Comparison of ENCODE assay signal across 10 cellular contexts in the genomic region with DNA sequence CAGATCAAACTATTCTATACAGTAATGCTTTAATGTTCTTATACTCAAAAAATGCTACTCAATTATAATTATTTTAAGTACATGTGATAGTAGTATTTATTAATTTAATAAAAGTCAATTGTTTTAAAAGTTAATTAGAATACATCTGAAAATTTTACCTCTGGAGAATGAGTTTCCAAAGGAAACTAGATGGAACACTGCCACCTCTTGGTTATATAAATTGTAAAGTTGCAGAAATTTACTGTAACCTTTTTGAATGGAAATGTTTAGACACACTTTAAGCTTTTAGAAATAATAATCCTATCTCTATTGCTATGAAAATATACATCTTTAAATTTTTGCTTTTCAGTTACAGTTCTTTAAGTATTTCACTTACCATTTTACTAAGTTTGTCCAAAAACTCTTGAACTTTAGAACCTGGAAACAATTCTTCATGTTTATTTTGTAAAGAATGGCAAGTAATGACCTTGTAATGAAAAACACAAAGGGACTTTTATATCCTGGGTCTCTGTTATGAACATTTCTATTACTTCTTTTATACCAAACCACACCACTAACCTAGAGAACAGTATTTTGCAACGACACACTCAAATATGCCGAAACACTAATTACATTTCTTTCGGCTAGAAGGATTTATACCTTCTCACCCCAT. TPM values are rescaled to one million over a fixed set of nuclear protein-coding genes. Genes with fewer than 3 reads are reported as not detected.
DNase-seq lines count a peak whose midpoint lies in the region; ATAC-seq, FAIRE-seq and TF ChIP-seq lines count a peak whose summit lies in the region.
"Had no signal": no experiment of that assay in that cellular context is flagged by ENCODE, and none has a peak within 500 bp of the region (broad histone marks: within the 10 kb centered on the region; RNA-seq: fewer than 3 reads in every experiment).

No MANE protein-coding gene starts in this region.

- WGBS in A549 (ENCODE audit: missing lambda C conversion rate), result 76% methylated on average over 3 of the region's 3 CpGs
- 60% methylated on average over 3 of the region's 3 CpGs for WGBS in hepatocyte (ENCODE audit: low lambda C conversion rate, missing lambda C conversion rate)

- TF ChIP-seq CTCF in A549 (IDR thresholded peaks at IDR 0.05) (peak; percentile 54; the same call in 2 of the 3 replicates), GM12873 (IDR thresholded peaks at IDR 0.05; ENCODE audit: insufficient read depth, low read depth, low read length, missing control alignments) (peak; percentile 9), hepatocyte (IDR thresholded peaks at IDR 0.05; ENCODE audit: poor library complexity) (peak; percentile 73)

- H3K27me3 Mint-ChIP-seq in activated T-helper 2 cell treated with anti-CD3 and anti-CD28 coated beads, Interferon-gamma antibody, Interleukin-2, Interleukin-4, amounts not matched to agents 10 μg/mL and 5 μg/mL and 100 μg/mL, durations not matched to agents 14 hours and 24 hours and 36 hours (ENCODE audit: low read depth), result no peaks in the 10 kb centered on the region
- H3K27me3 Mint-ChIP-seq: naive B cell; stimulated activated naive CD8-positive, alpha-beta T cell treated with anti-CD3 and anti-CD28 coated beads, Interleukin-15, amount 100 ng/mL, for 72 hours had no signal

- no peaks in the 10 kb centered on the region for H3K27me3 ChIP-seq in hepatocyte

- H4K20me1 ChIP-seq in hepatocyte (ENCODE audit: insufficient read depth, poor library complexity, severe bottlenecking), result no peaks in the 10 kb centered on the region

- H3K79me2 ChIP-seq in hepatocyte, result no peaks in the 10 kb centered on the region

- intact Hi-C loops in activated T-helper 2 cell treated with anti-CD3 and anti-CD28 coated beads, Interferon-gamma antibody, Interleukin-2, Interleukin-4, amounts not matched to agents 10 μg/mL and 5 μg/mL and 100 μg/mL, durations not matched to agents 14 hours and 24 hours and 36 hours (cut with micrococcal nuclease), result loop anchor here (5.0 to 10.0 kb wide), 2 partner anchors 269 to 442 kb away; no protein-coding TSS in a partner anchor

- in situ Hi-C loops in SK-MEL-5 (cut with HindIII; ENCODE audit: low pct_unique_long_range_greater_than_20kb, low sequenced_read_pairs), result no loop called here

- H3K4me1 ChIP-seq in A549 (peaks cover 33% of the 10 kb centered on the region), hepatocyte (ENCODE audit: insufficient read depth) (peaks cover 7% of the 10 kb centered on the region)

- peak; percentile 62 to 77 for TF ChIP-seq RAD21 in A549 (conservative IDR thresholded peaks at IDR 0.05 in 1 of 2, IDR thresholded peaks at IDR 0.05 in 1 of 2)

- no peaks in the 10 kb centered on the region for H3K9me3 Mint-ChIP-seq in activated T-helper 2 cell treated with anti-CD3 and anti-CD28 coated beads, Interferon-gamma antibody, Interleukin-2, Interleukin-4, amounts not matched to agents 10 μg/mL and 5 μg/mL and 100 μg/mL, durations not matched to agents 14 hours and 24 hours and 36 hours

- H3K36me3 ChIP-seq in hepatocyte (replicated peaks; ENCODE audit: insufficient read depth, low read depth), result no peaks in the 10 kb centered on the region

- H3K9me3 ChIP-seq in A549, result no peaks in the 10 kb centered on the region
- no peaks in the 10 kb centered on the region for H3K9me3 ChIP-seq in hepatocyte (ENCODE audit: low read depth)

- no peak overlapping the region for H3K4me2 ChIP-seq in A549
- no peak overlapping the region for H3K4me2 ChIP-seq in hepatocyte

- H3K27ac Mint-ChIP-seq in activated T-helper 2 cell treated with anti-CD3 and anti-CD28 coated beads, Interferon-gamma antibody, Interleukin-2, Interleukin-4, amounts not matched to agents 10 μg/mL and 5 μg/mL and 100 μg/mL, durations not matched to agents 14 hours and 24 hours and 36 hours, result no peak overlapping the region
- H3K27ac Mint-ChIP-seq: naive B cell; stimulated activated naive CD8-positive, alpha-beta T cell treated with anti-CD3 and anti-CD28 coated beads, Interleukin-15, amount 100 ng/mL, for 72 hours had no signal

- no peak overlapping the region for H2AFZ ChIP-seq in hepatocyte

- no peak for FAIRE-seq in A549 (lab: Jason Lieb, UNC)

- CTCF ChIA-PET in A549 (lab: Yijun Ruan, JAX), result interaction anchor here (1.0 to 1.5 kb wide), 6 partner anchors 55 to 441 kb away, joined by 3 to 5 read pairs (median 4); no protein-coding TSS in a partner anchor

- TF ChIP-seq EP300 in A549 (IDR thresholded peaks at IDR 0.05), result no peak

- H3K4me1 Mint-ChIP-seq in activated T-helper 2 cell treated with anti-CD3 and anti-CD28 coated beads, Interferon-gamma antibody, Interleukin-2, Interleukin-4, amounts not matched to agents 10 μg/mL and 5 μg/mL and 100 μg/mL, durations not matched to agents 14 hours and 24 hours and 36 hours (ENCODE audit: low read depth), result no peaks in the 10 kb centered on the region
- H3K4me1 Mint-ChIP-seq: naive B cell; stimulated activated naive CD8-positive, alpha-beta T cell treated with anti-CD3 and anti-CD28 coated beads, Interleukin-15, amount 100 ng/mL, for 72 hours had no signal

- H3K27ac ChIP-seq in A549 (no peak overlapping the region), hepatocyte (no peak overlapping the region)

- POLR2A ChIA-PET in A549 (lab: Yijun Ruan, JAX), result no interaction called here

- H3K9me2 ChIP-seq in hepatocyte (replicated peaks; ENCODE audit: insufficient read depth), result no peaks in the 10 kb centered on the region

- TF ChIP-seq POLR2A in A549 (IDR thresholded peaks at IDR 0.05; ENCODE audit: low read length), result no peak

- H3K36me3 Mint-ChIP-seq in activated T-helper 2 cell treated with anti-CD3 and anti-CD28 coated beads, Interferon-gamma antibody, Interleukin-2, Interleukin-4, amounts not matched to agents 10 μg/mL and 5 μg/mL and 100 μg/mL, durations not matched to agents 14 hours and 24 hours and 36 hours (ENCODE audit: low read depth), result no peaks in the 10 kb centered on the region
- H3K36me3 Mint-ChIP-seq: naive B cell had no signal

- H3K4me3 ChIP-seq in A549, result no peak overlapping the region
- H3K4me3 ChIP-seq in hepatocyte, result no peak overlapping the region

- no peak for ATAC-seq in A549
- no peak for ATAC-seq in GM21723 (IDR thresholded peaks at IDR 0.05; ENCODE audit: unreplicated experiment)
- ATAC-seq: stimulated activated naive CD8-positive, alpha-beta T cell treated with anti-CD3 and anti-CD28 coated beads, Interleukin-15, amount 100 ng/mL, for 72 hours had no signal

- H3K4me3 Mint-ChIP-seq in activated T-helper 2 cell treated with anti-CD3 and anti-CD28 coated beads, Interferon-gamma antibody, Interleukin-2, Interleukin-4, amounts not matched to agents 10 μg/mL and 5 μg/mL and 100 μg/mL, durations not matched to agents 14 hours and 24 hours and 36 hours (ENCODE audit: low read depth), result no peak overlapping the region
- H3K4me3 Mint-ChIP-seq: naive B cell; stimulated activated naive CD8-positive, alpha-beta T cell treated with anti-CD3 and anti-CD28 coated beads, Interleukin-15, amount 100 ng/mL, for 72 hours had no signal

- DNase-seq in A549 (ENCODE audit: low read depth in 1 of 2, low spot score in 1 of 2) (no peak), SK-MEL-5 (ENCODE audit: low read depth, low spot score) (peak; percentile 56), hepatocyte (ENCODE audit: low spot score) (peak; percentile 35), mucosa of gallbladder (ENCODE audit: low spot score) (no peak), NCI-H128 (lab: John Stamatoyannopoulos, UW; ENCODE audit: unreplicated experiment) (no peak)
- no peak for DNase-seq in activated T-helper 2 cell treated with anti-CD3 and anti-CD28 coated beads, Interferon-gamma antibody, Interleukin-2, Interleukin-4, amounts not matched to agents 10 μg/mL and 5 μg/mL and 100 μg/mL, durations not matched to agents 14 hours and 24 hours and 36 hours (ENCODE audit: low spot score)
- DNase-seq: naive B cell; stimulated activated naive CD8-positive, alpha-beta T cell treated with anti-CD3 and anti-CD28 coated beads, Interleukin-15, amount 100 ng/mL, for 72 hours had no signal

TF ChIP-seq in A549, 52 proteins besides CTCF, POLR2A, EP300 and RAD21:
- peak; percentile 73 for TF ChIP-seq SMC3 (IDR thresholded peaks at IDR 0.05)
- TF ChIP-seq HEYL (CRISPR knock-in tag; IDR thresholded peaks at IDR 0.05), result no peak

RNA-seq across cellular contexts. Expression of gene BMP5, which starts 10.9 kb away (rescaled TPM):
- polyA plus RNA-seq in A549 (2011; rRNA removed) (0.09 and 0.12 TPM in 2 replicates), A549 (2017; fragmentation: RNase III; extraction: RNeasy Plus Mini Kit Qiagen cat#74134 plus additional on column Dnase treatment) (0.03 to 0.04 TPM (median 0.04 TPM) in 3 replicates), hepatocyte (9.5 and 11.1 TPM in 2 replicates)
- polyA plus RNA-seq in A549 (2012; cell fraction: cytosol; rRNA removed), result 0.01 TPM in 1 of 2 replicates, not detected in the other
- 0.01 TPM in 1 of 2 replicates, not detected in the other for polyA plus RNA-seq in A549 (2012; cell fraction: nucleus; rRNA removed)
- 0.04 and 0.10 TPM in 2 replicates for polyA minus RNA-seq in A549 (2011; rRNA and poly(A)+ RNA removed)
- 0.21 TPM in 1 of 2 replicates, not detected in the other for total RNA-seq in SK-MEL-5 (2014; rRNA removed; shearing (Covaris generic))
- not detected in 2 replicates for polyA plus RNA-seq in SK-MEL-5 (2015; cell fraction: cytosol; rRNA removed)
- polyA plus RNA-seq in SK-MEL-5 (2015; cell fraction: nucleus; rRNA removed), result not detected in 2 replicates
- total RNA-seq in hepatocyte (26.5 and 38.3 TPM in 2 replicates), mucosa of gallbladder (2.4 TPM)
- not detected in 2 replicates for total RNA-seq in activated T-helper 2 cell treated with anti-CD3 and anti-CD28 coated beads, Interferon-gamma antibody, Interleukin-2, Interleukin-4, amounts not matched to agents 10 μg/mL and 5 μg/mL and 100 μg/mL, durations not matched to agents 14 hours and 24 hours and 36 hours

Comparison
In these comparisons a context has a peak if more than half of its experiments do, and no peak if none do; other contexts are left out.
1. DNase-seq: peak in SK-MEL-5 (single experiment) and hepatocyte (single experiment); none in A549 (0 of 2), mucosa of gallbladder (single experiment), NCI-H128 (single experiment) and activated T-helper 2 cell treated with anti-CD3 and anti-CD28 coated beads, Interferon-gamma antibody, Interleukin-2, Interleukin-4, amounts not matched to agents 10 μg/mL and 5 μg/mL and 100 μg/mL, durations not matched to agents 14 hours and 24 hours and 36 hours (single experiment).
2. CTCF ChIP-seq: peak in every context shown above with its lines; median percentile 73 in hepatocyte; 54 in A549; 9 in GM12873.